Comparison of ENCODE assay signal across 22 cellular contexts in the genomic region with DNA sequence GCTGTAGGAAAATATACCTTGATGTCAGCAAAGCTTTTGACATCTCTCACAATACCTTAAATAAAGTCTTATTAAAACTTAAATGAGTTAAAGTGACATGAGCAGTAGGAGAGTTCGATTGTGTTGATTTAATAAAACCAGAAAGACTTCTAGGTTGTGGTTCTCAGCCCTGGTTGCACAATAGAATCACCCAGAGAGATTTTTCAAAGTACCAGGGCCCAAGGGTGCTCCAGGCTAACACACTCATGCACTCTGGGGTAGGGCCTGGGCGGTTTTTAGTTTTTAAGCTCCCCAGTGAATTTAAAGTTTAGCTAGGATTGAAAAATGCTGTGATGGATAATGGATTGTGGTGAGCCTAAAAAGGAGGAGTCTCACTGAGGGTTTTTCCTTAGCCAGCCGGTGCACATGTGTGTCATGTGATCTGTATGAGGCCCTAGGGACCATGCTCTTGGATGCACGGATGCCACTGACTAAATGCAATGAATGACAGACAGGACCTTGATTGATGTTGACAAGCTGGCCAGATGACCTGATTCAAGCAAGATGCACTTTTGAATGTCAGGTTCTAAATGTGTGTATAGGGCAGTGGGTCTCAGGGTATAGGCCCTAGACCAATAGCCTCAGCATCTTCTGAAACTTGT.
DNase-seq lines count a peak whose midpoint lies in the region; ATAC-seq and TF ChIP-seq lines count a peak whose summit lies in the region.
"Had no signal": no experiment of that assay in that cellular context is flagged by ENCODE, and none has a peak within 500 bp of the region (broad histone marks: within the 10 kb centered on the region; RNA-seq: fewer than 3 reads in every experiment).

No MANE protein-coding gene starts in this region.

- H3K27me3 ChIP-seq in upper lobe of right lung, result no peaks in the 10 kb centered on the region
- H3K27me3 ChIP-seq: adrenal gland, esophagus muscularis mucosa, heart left ventricle had no signal

- H3K27ac Mint-ChIP-seq in activated T-helper 17 cell treated with anti-CD3 and anti-CD28 coated beads, Interleukin-2, amount 50 U/mL, for 72 hours, result peak overlapping the region; percentile 19
- H3K27ac Mint-ChIP-seq: T-helper 17 cell had no signal

- peaks cover 3% of the 10 kb centered on the region for H3K4me1 ChIP-seq in upper lobe of right lung
- H3K4me1 ChIP-seq: adrenal gland, psoas muscle had no signal

- no peak for TF ChIP-seq CTCF in upper lobe of right lung (IDR thresholded peaks at IDR 0.05)

- no peak overlapping the region for H3K4me3 ChIP-seq in upper lobe of right lung
- H3K4me3 ChIP-seq: adrenal gland, esophagus muscularis mucosa, heart left ventricle, psoas muscle had no signal

- H3K4me1 Mint-ChIP-seq in activated T-helper 17 cell treated with anti-CD3 and anti-CD28 coated beads, Interleukin-2, amount 50 U/mL, for 72 hours, result peaks cover 3% of the 10 kb centered on the region

- H3K36me3 ChIP-seq in upper lobe of right lung, result peaks cover 2% of the 10 kb centered on the region
- H3K36me3 ChIP-seq: adrenal gland had no signal

- no peaks in the 10 kb centered on the region for H3K9me3 ChIP-seq in upper lobe of right lung
- H3K9me3 ChIP-seq: adrenal gland, esophagus muscularis mucosa, heart left ventricle, psoas muscle had no signal

- H3K36me3 Mint-ChIP-seq in activated T-helper 17 cell treated with anti-CD3 and anti-CD28 coated beads, Interleukin-2, amount 50 U/mL, for 72 hours (ENCODE audit: low read depth), result peaks cover 14% of the 10 kb centered on the region

- no peak overlapping the region for H3K27ac ChIP-seq in upper lobe of right lung
- H3K27ac ChIP-seq: adrenal gland, esophagus muscularis mucosa, psoas muscle, VCaP had no signal

- no peak for ATAC-seq in activated T-helper 17 cell treated with anti-CD3 and anti-CD28 coated beads, Interleukin-2, amount 50 U/mL, for 72 hours (replicated peaks)
- ATAC-seq in upper lobe of right lung, result peak; percentile 72
- no peak for ATAC-seq in HG02852 (IDR thresholded peaks at IDR 0.05; ENCODE audit: unreplicated experiment)
- no peak for ATAC-seq in HG03108 (IDR thresholded peaks at IDR 0.05; ENCODE audit: unreplicated experiment)
- ATAC-seq: T-helper 17 cell had no signal

- intact Hi-C loops in upper lobe of right lung (cut with DNase I), result no loop called here

- DNase-seq in activated CD8-positive, alpha-beta memory T cell treated with anti-CD3 and anti-CD28 coated beads, Interleukin-2, amount 50 U/mL, for 48 hours, result peak; percentile 6
- no peak for DNase-seq in activated CD8-positive, alpha-beta memory T cell treated with anti-CD3 and anti-CD28 coated beads for 24 hours
- DNase-seq in hepatic stellate cell (ENCODE audit: low spot score) (peak; percentile 21), upper lobe of right lung (no peak), NCI-H2227 (lab: John Stamatoyannopoulos, UW; ENCODE audit: unreplicated experiment) (no peak)
- DNase-seq: activated CD4-positive, alpha-beta T cell treated with anti-CD3 and anti-CD28 coated beads, Interleukin-2, amount 50 U/mL, for 1 hour; activated gamma-delta T cell; adrenal gland; C1 segment of cervical spinal cord; Calu3; caudate nucleus; heart left ventricle; KBM-7; NCI-H446 treated with DMSO at 0.1 percent for 48 hours; psoas muscle; stimulated activated CD4-positive, alpha-beta T cell treated with anti-CD3 and anti-CD28 coated beads, Interleukin-4, amount 100 ng/mL, for 4 hours; T-helper 17 cell had no signal

- H3K9me3 Mint-ChIP-seq in activated T-helper 17 cell treated with anti-CD3 and anti-CD28 coated beads, Interleukin-2, amount 50 U/mL, for 72 hours, result no peaks in the 10 kb centered on the region

- no peaks in the 10 kb centered on the region for H3K27me3 Mint-ChIP-seq in activated T-helper 17 cell treated with anti-CD3 and anti-CD28 coated beads, Interleukin-2, amount 50 U/mL, for 72 hours
- H3K27me3 Mint-ChIP-seq: T-helper 17 cell had no signal

- H3K4me3 Mint-ChIP-seq in activated T-helper 17 cell treated with anti-CD3 and anti-CD28 coated beads, Interleukin-2, amount 50 U/mL, for 72 hours, result no peak overlapping the region
- H3K4me3 Mint-ChIP-seq: T-helper 17 cell had no signal

Comparison
In these comparisons a context has a peak if more than half of its experiments do, and no peak if none do; other contexts are left out.
1. DNase-seq: peak in activated CD8-positive, alpha-beta memory T cell treated with anti-CD3 and anti-CD28 coated beads, Interleukin-2, amount 50 U/mL, for 48 hours (single experiment) and hepatic stellate cell (single experiment); none in activated CD8-positive, alpha-beta memory T cell treated with anti-CD3 and anti-CD28 coated beads for 24 hours (single experiment), upper lobe of right lung (single experiment) and NCI-H2227 (single experiment).